28 cellular contexts compared by ENCODE assay signal in genomic region chr6:7737867-7738266, GRCh38. TPM values are rescaled to one million over a fixed set of nuclear protein-coding genes. Genes with fewer than 3 reads are reported as not detected.
"Had no signal": no experiment of that assay in that cellular context is flagged by ENCODE, and none has a peak within 500 bp of the region (broad histone marks: within the 10 kb centered on the region; RNA-seq: fewer than 3 reads in every experiment).

No MANE protein-coding gene starts in this region.

- H3K27ac Mint-ChIP-seq: naive thymus-derived CD4-positive, alpha-beta T cell; natural killer cell; nephron; stimulated activated effector memory CD8-positive, alpha-beta T cell treated with anti-CD3 and anti-CD28 coated beads, Interleukin-12 subunit alpha, Interleukin-12 subunit beta, amount 100 ng/mL, for 72 hours; stimulated activated naive CD8-positive, alpha-beta T cell treated with anti-CD3 and anti-CD28 coated beads, Interleukin-15, amount 100 ng/mL, for 72 hours; type B pancreatic cell had no signal

- H3K27ac ChIP-seq: neutrophil, pancreas, prostate gland, right atrium auricular region, sigmoid colon, suprapubic skin, testis, tibial artery, transverse colon, upper lobe of right lung, uterus had no signal

- H3K36me3 Mint-ChIP-seq: naive thymus-derived CD4-positive, alpha-beta T cell; natural killer cell; stimulated activated effector memory CD8-positive, alpha-beta T cell treated with anti-CD3 and anti-CD28 coated beads, Interleukin-12 subunit alpha, Interleukin-12 subunit beta, amount 100 ng/mL, for 72 hours; type B pancreatic cell had no signal

- H3K4me3 Mint-ChIP-seq: naive thymus-derived CD4-positive, alpha-beta T cell; natural killer cell; nephron; stimulated activated effector memory CD8-positive, alpha-beta T cell treated with anti-CD3 and anti-CD28 coated beads, Interleukin-12 subunit alpha, Interleukin-12 subunit beta, amount 100 ng/mL, for 72 hours; stimulated activated naive CD8-positive, alpha-beta T cell treated with anti-CD3 and anti-CD28 coated beads, Interleukin-15, amount 100 ng/mL, for 72 hours; type B pancreatic cell had no signal

- H3K9me3 Mint-ChIP-seq: naive thymus-derived CD4-positive, alpha-beta T cell; natural killer cell; nephron; stimulated activated effector memory CD8-positive, alpha-beta T cell treated with anti-CD3 and anti-CD28 coated beads, Interleukin-12 subunit alpha, Interleukin-12 subunit beta, amount 100 ng/mL, for 72 hours; stimulated activated naive CD8-positive, alpha-beta T cell treated with anti-CD3 and anti-CD28 coated beads, Interleukin-15, amount 100 ng/mL, for 72 hours; type B pancreatic cell had no signal

- DNase-seq: naive thymus-derived CD4-positive, alpha-beta T cell; natural killer cell; nucleus accumbens; pancreas; retina; sigmoid colon; small intestine; stimulated activated CD4-positive, alpha-beta T cell treated with anti-CD3 and anti-CD28 coated beads, Interleukin-15, amount 100 ng/mL, for 24 hours; stimulated activated CD4-positive, alpha-beta T cell treated with anti-CD3 and anti-CD28 coated beads, Interleukin-2, amount 100 ng/mL, for 24 hours; stimulated activated CD4-positive, alpha-beta T cell treated with anti-CD3 and anti-CD28 coated beads, Interleukin-2, amount 100 ng/mL, for 48 hours; stimulated activated CD4-positive, alpha-beta T cell treated with anti-CD3 and anti-CD28 coated beads, Interleukin-4, amount 100 ng/mL, for 24 hours; stimulated activated naive CD4-positive, alpha-beta T cell; stimulated activated naive CD8-positive, alpha-beta T cell treated with anti-CD3 and anti-CD28 coated beads, Interleukin-15, amount 100 ng/mL, for 72 hours; stimulated activated naive CD8-positive, alpha-beta T cell treated with anti-CD3 and anti-CD28 coated beads, Interleukin-15, Interleukin-2, amounts not matched to agents 100 U/mL and 50 U/mL, for 24 hours; substantia nigra; testis; tibial artery; transverse colon; upper lobe of right lung; uterus had no signal

- H3K4me1 Mint-ChIP-seq: naive thymus-derived CD4-positive, alpha-beta T cell; natural killer cell; nephron; stimulated activated effector memory CD8-positive, alpha-beta T cell treated with anti-CD3 and anti-CD28 coated beads, Interleukin-12 subunit alpha, Interleukin-12 subunit beta, amount 100 ng/mL, for 72 hours; stimulated activated naive CD8-positive, alpha-beta T cell treated with anti-CD3 and anti-CD28 coated beads, Interleukin-15, amount 100 ng/mL, for 72 hours had no signal

- H3K4me3 ChIP-seq: pancreas, prostate gland, right atrium auricular region, sigmoid colon, suprapubic skin, testis, tibial artery, transverse colon, upper lobe of right lung, uterus had no signal

- FAIRE-seq: pancreas, small intestine had no signal

- H3K36me3 ChIP-seq: neutrophil, pancreas, prostate gland, right atrium auricular region, sigmoid colon, suprapubic skin, tibial artery, transverse colon, upper lobe of right lung, uterus had no signal

- H3K27me3 ChIP-seq: pancreas, right atrium auricular region, testis, uterus had no signal

- H3K9me3 ChIP-seq: neutrophil, pancreas, prostate gland, right atrium auricular region, sigmoid colon, suprapubic skin, testis, tibial artery, transverse colon, upper lobe of right lung, uterus had no signal

- H3K4me1 ChIP-seq: pancreas, prostate gland, right atrium auricular region, sigmoid colon, suprapubic skin, testis, tibial artery, transverse colon, upper lobe of right lung, uterus had no signal

- ATAC-seq: naive thymus-derived CD4-positive, alpha-beta T cell; natural killer cell; pancreas; stimulated activated effector memory CD8-positive, alpha-beta T cell treated with anti-CD3 and anti-CD28 coated beads, Interleukin-12 subunit alpha, Interleukin-12 subunit beta, amount 100 ng/mL, for 72 hours; stimulated activated naive CD8-positive, alpha-beta T cell treated with anti-CD3 and anti-CD28 coated beads, Interleukin-15, amount 100 ng/mL, for 72 hours; stimulated activated naive CD8-positive, alpha-beta T cell treated with anti-CD3 and anti-CD28 coated beads, Interleukin-15, Interleukin-2, amounts not matched to agents 100 U/mL and 50 U/mL, for 24 hours; upper lobe of right lung had no signal

RNA-seq across cellular contexts. Expression of gene BMP6, which starts 12.0 kb away (rescaled TPM):
- total RNA-seq: osteocyte had no signal
